ENCODE assay signal across 8 cellular contexts in genomic region chr5:109690456-109691247, GRCh38. TPM values are rescaled to one million over a fixed set of nuclear protein-coding genes. Genes with fewer than 3 reads are reported as not detected.
A peak's percentile ranks its signal among the peaks of the same experiment; 100 is the strongest.
DNase-seq lines count a peak whose midpoint lies in the region; ATAC-seq, FAIRE-seq and TF ChIP-seq lines count a peak whose summit lies in the region.

No MANE protein-coding gene starts in this region.

- intact Hi-C loops in left ventricle myocardium superior (cut with micrococcal nuclease) (no loop called here), posterior vena cava (cut with DNase I) (no loop called here)

- DNase-seq in D721Med (ENCODE audit: insufficient read length, low spot score) (no peak), M059J (ENCODE audit: low read depth) (peak; percentile 76), T-helper 2 cell (peak; percentile 15 to 71 (median 28)), anterior cingulate cortex (lab: John Stamatoyannopoulos, UW) (peak in 57 of 58 donors; percentile 12 to 86 (median 66)), left ventricle myocardium superior (peak; percentile 79), posterior vena cava (ENCODE audit: low spot score) (peak; percentile 94)

- TF ChIP-seq CTCF in D721Med (IDR thresholded peaks at IDR 0.05; ENCODE audit: insufficient read depth, missing control alignments): peak; percentile 70

- ATAC-seq in GM21723 (IDR thresholded peaks at IDR 0.05; ENCODE audit: unreplicated experiment) (peak; percentile 22), left ventricle myocardium superior (peak; percentile 66), HG03565 (IDR thresholded peaks at IDR 0.05; ENCODE audit: unreplicated experiment) (no peak)

- no peak for FAIRE-seq in D721Med (lab: Jason Lieb, UNC)

RNA-seq across cellular contexts. Expression of gene MAN2A1, which starts 0.9 kb away (rescaled TPM):
- 18.1 and 31.0 TPM in 2 replicates for total RNA-seq in M059J (2014; rRNA removed; shearing (Covaris generic))
- 8.1 TPM for total RNA-seq in left ventricle myocardium superior
- 10 to 100 TPM; 43.9 to 44.5 TPM for total RNA-seq in posterior vena cava
